In genomic region chr6:41779793-41780622, GRCh38 we compare ENCODE assay signal across 8 cellular contexts. TPM values are rescaled to one million over a fixed set of nuclear protein-coding genes. Genes with fewer than 3 reads are reported as not detected.
DNase-seq lines count a peak whose midpoint lies in the region; TF ChIP-seq lines count a peak whose summit lies in the region.

Gene FRS3, minus strand, starts transcription at chr6:41779900. Its CDS starts 2,913 bp downstream, at chr6:41776987.

- H3K27ac Mint-ChIP-seq in HFFc6, result peak within 1 kb of the TSS; percentile 50
- H3K27ac Mint-ChIP-seq in activated naive CD4-positive, alpha-beta T cell treated with anti-CD3 and anti-CD28 coated beads, Interleukin-2, amount 50 U/mL, for 24 hours, result peak within 1 kb of the TSS; percentile 84
- peak within 1 kb of the TSS; percentile 78 for H3K27ac Mint-ChIP-seq in osteocyte (ENCODE audit: unreplicated experiment)

- WGBS in thymus, result under 1% methylated on average over 73 of the region's 73 CpGs

- peaks cover 3% of the 10 kb centered on the region for H3K27me3 Mint-ChIP-seq in HFFc6 (ENCODE audit: insufficient read depth)
- no peaks in the 10 kb centered on the region for H3K27me3 Mint-ChIP-seq in activated naive CD4-positive, alpha-beta T cell treated with anti-CD3 and anti-CD28 coated beads, Interleukin-2, amount 50 U/mL, for 24 hours
- H3K27me3 Mint-ChIP-seq in osteocyte (ENCODE audit: unreplicated experiment), result no peaks in the 10 kb centered on the region

- H3K9me3 Mint-ChIP-seq in HFFc6, result no peaks in the 10 kb centered on the region
- no peaks in the 10 kb centered on the region for H3K9me3 Mint-ChIP-seq in activated naive CD4-positive, alpha-beta T cell treated with anti-CD3 and anti-CD28 coated beads, Interleukin-2, amount 50 U/mL, for 24 hours
- no peaks in the 10 kb centered on the region for H3K9me3 Mint-ChIP-seq in osteocyte (ENCODE audit: unreplicated experiment)

- H3K4me3 Mint-ChIP-seq in HFFc6 (peak within 1 kb of the TSS; percentile 94), osteocyte (ENCODE audit: unreplicated experiment) (peak within 1 kb of the TSS; percentile 89)
- H3K4me3 Mint-ChIP-seq in activated naive CD4-positive, alpha-beta T cell treated with anti-CD3 and anti-CD28 coated beads, Interleukin-2, amount 50 U/mL, for 24 hours, result peak within 1 kb of the TSS; percentile 91

- H3K36me3 Mint-ChIP-seq in HFFc6 (ENCODE audit: low read depth), result no peaks in the 10 kb centered on the region
- H3K36me3 Mint-ChIP-seq in activated naive CD4-positive, alpha-beta T cell treated with anti-CD3 and anti-CD28 coated beads, Interleukin-2, amount 50 U/mL, for 24 hours, result peaks cover 1% of the 10 kb centered on the region
- peaks cover 2% of the 10 kb centered on the region for H3K36me3 Mint-ChIP-seq in osteocyte (ENCODE audit: unreplicated experiment)

- TF ChIP-seq CTCF in GM10266 (IDR thresholded peaks at IDR 0.05; ENCODE audit: control insufficient read depth, insufficient read depth, low read depth, missing control alignments), result peak; percentile 98
- peak; percentile 86 for TF ChIP-seq CTCF in HFFc6 (IDR thresholded peaks at IDR 0.05)
- peak; percentile 92 for TF ChIP-seq CTCF in osteocyte (IDR thresholded peaks at IDR 0.05)

- H3K36me3 ChIP-seq in thymus (ENCODE audit: control insufficient read depth, insufficient read depth), result peaks cover 10% of the 10 kb centered on the region

- peaks cover 14% of the 10 kb centered on the region for H3K4me1 Mint-ChIP-seq in HFFc6 (ENCODE audit: low read depth)
- H3K4me1 Mint-ChIP-seq in activated naive CD4-positive, alpha-beta T cell treated with anti-CD3 and anti-CD28 coated beads, Interleukin-2, amount 50 U/mL, for 24 hours, result peaks cover 11% of the 10 kb centered on the region
- H3K4me1 Mint-ChIP-seq in osteocyte (ENCODE audit: unreplicated experiment), result peaks cover 23% of the 10 kb centered on the region

- peak; percentile 99 for DNase-seq in GM10266 (ENCODE audit: extremely low spot score)
- peak; percentile 91 for DNase-seq in HFFc6
- DNase-seq in MV-4-11 (lab: John Stamatoyannopoulos, UW), result peak; percentile 92
- DNase-seq in SK-N-DZ (ENCODE audit: low spot score), result peak; percentile 95
- DNase-seq in glomerular visceral epithelial cell (ENCODE audit: extremely low spot score), result peak; percentile 96
- DNase-seq in osteocyte (ENCODE audit: extremely low spot score, unreplicated experiment), result peak; percentile 99

- H3K4me1 ChIP-seq in thymus (ENCODE audit: control insufficient read depth, insufficient read depth, low read length), result peaks cover 10% of the 10 kb centered on the region

- peak within 1 kb of the TSS; percentile 34 for H3K27ac ChIP-seq in thymus (ENCODE audit: low read depth)

- no peaks in the 10 kb centered on the region for H3K9me3 ChIP-seq in thymus (ENCODE audit: control insufficient read depth)

- peak within 1 kb of the TSS; percentile 80 for H3K4me3 ChIP-seq in thymus (ENCODE audit: low read length)

- H3K27me3 ChIP-seq in thymus (ENCODE audit: control insufficient read depth, insufficient read depth), result peaks cover 13% of the 10 kb centered on the region

RNA-seq across cellular contexts. Expression of gene FRS3, which starts in this region (rescaled TPM):
- 1 to 10 TPM; 2.5 to 3.4 (median 2.9) TPM for total RNA-seq in HFFc6 (2021; fragmentation: NEBNext Ultra II Directional; extraction: Animal tissue kit (Norgen Biotek cat#: 25700))
- polyA plus RNA-seq in SK-N-DZ (2014; cell fraction: cytosol; rRNA removed), result 7.3 and 8.2 TPM in 2 replicates
- 5.9 and 7.1 TPM in 2 replicates for polyA plus RNA-seq in SK-N-DZ (2014; cell fraction: nucleus; rRNA removed)
- total RNA-seq in osteocyte, result 3.4 and 3.9 TPM in 2 replicates
- polyA plus RNA-seq in thymus, result 5.0 TPM

Comparison
In these comparisons a context has a peak if more than half of its experiments do, and no peak if none do; other contexts are left out.
1. Peak in every context shown above with its lines: DNase-seq, H3K4me3 ChIP-seq and H3K27ac ChIP-seq.